ENCODE assay signal across 18 cellular contexts in genomic region chr7:92025260-92025659, GRCh38.
DNase-seq lines count a peak whose midpoint lies in the region; ATAC-seq, FAIRE-seq and TF ChIP-seq lines count a peak whose summit lies in the region.
"Had no signal": no experiment of that assay in that cellular context is flagged by ENCODE, and none has a peak within 500 bp of the region (broad histone marks: within the 10 kb centered on the region; RNA-seq: fewer than 3 reads in every experiment).

No MANE protein-coding gene starts in this region.

- no peaks in the 10 kb centered on the region for H4K20me1 ChIP-seq in keratinocyte (ENCODE audit: control insufficient read depth, extremely low read depth, insufficient read depth, low read length)

- ATAC-seq in HG03039 (IDR thresholded peaks at IDR 0.05; ENCODE audit: unreplicated experiment), result no peak
- ATAC-seq: activated CD8-positive, alpha-beta memory T cell treated with anti-CD3 and anti-CD28 coated beads, Interleukin-2, amount 10 ng/mL, durations not matched to agents 7 days and 5 days; activated naive CD4-positive, alpha-beta T cell treated with anti-CD3 and anti-CD28 coated beads, Interleukin-2, amount 50 U/mL, for 72 hours; heart right ventricle; lower lobe of right lung had no signal

- no peaks in the 10 kb centered on the region for H3K79me2 ChIP-seq in keratinocyte (ENCODE audit: control insufficient read depth, insufficient read depth, low read length)

- H3K4me3 ChIP-seq in AG04449 (ENCODE audit: low read depth, low read length) (no peak overlapping the region), bronchial epithelial cell (ENCODE audit: low read depth, low read length) (no peak overlapping the region), keratinocyte (ENCODE audit: control insufficient read depth in 2 of 3, extremely low read depth in 1 of 3, insufficient read depth in 2 of 3, low read depth in 1 of 3, low read length in 3 of 3) (no peak overlapping the region)
- H3K4me3 ChIP-seq: heart right ventricle, lower lobe of right lung, SJCRH30 had no signal

- no peak for FAIRE-seq in bronchial epithelial cell (lab: Jason Lieb, UNC)
- peak; percentile 44 for FAIRE-seq in keratinocyte (lab: Jason Lieb, UNC)

- peaks cover 12% of the 10 kb centered on the region for H3K4me1 ChIP-seq in keratinocyte (ENCODE audit: control insufficient read depth, extremely low read depth, insufficient read depth, low read length)
- H3K4me1 ChIP-seq: lower lobe of right lung, SJCRH30 had no signal

- H3K27me3 ChIP-seq in bronchial epithelial cell (ENCODE audit: control insufficient read depth, insufficient read depth, low read length) (no peaks in the 10 kb centered on the region), keratinocyte (ENCODE audit: control insufficient read depth, extremely low read depth, insufficient read depth, low read length) (no peaks in the 10 kb centered on the region)
- H3K27me3 ChIP-seq: heart right ventricle, SJCRH30 had no signal

- CTCF ChIA-PET in AG04449 (lab: Yijun Ruan, JAX), result interaction anchor here (1.5 kb wide), 1 partner anchor 24 kb away, joined by 3 read pairs; no protein-coding TSS in a partner anchor

- H2AFZ ChIP-seq in keratinocyte (ENCODE audit: control insufficient read depth, low read length), result no peak overlapping the region

- peak overlapping the region; percentile 32 for H3K4me2 ChIP-seq in keratinocyte (ENCODE audit: control insufficient read depth, extremely low read depth, insufficient read depth, low read depth, low read length)

- H3K36me3 ChIP-seq in bronchial epithelial cell (ENCODE audit: control insufficient read depth, insufficient read depth, low read length) (peaks cover 4% of the 10 kb centered on the region), keratinocyte (ENCODE audit: control insufficient read depth in 2 of 2, extremely low read depth in 1 of 2, insufficient read depth in 2 of 2, low read length in 2 of 2) (peaks cover 0 to 3% of the 10 kb centered on the region in 2 experiments)

- POLR2A ChIA-PET in AG04449 (lab: Yijun Ruan, JAX), result no interaction called here

- no peak overlapping the region for H3K9ac ChIP-seq in keratinocyte (ENCODE audit: control insufficient read depth, extremely low read depth, insufficient read depth, low read length)

- peak overlapping the region; percentile 54 for H3K27ac ChIP-seq in keratinocyte (ENCODE audit: control insufficient read depth, insufficient read depth, low read length)
- H3K27ac ChIP-seq: heart right ventricle, lower lobe of right lung, SJCRH30, WERI-Rb-1 had no signal

- TF ChIP-seq CTCF in AG04449 (IDR thresholded peaks at IDR 0.05; ENCODE audit: insufficient read depth, low read length, missing control alignments) (no peak), bronchial epithelial cell (IDR thresholded peaks at IDR 0.05; ENCODE audit: insufficient read depth, low read length, severe bottlenecking) (no peak), keratinocyte (optimal IDR thresholded peaks at IDR 0.05 in 1 of 3, IDR thresholded peaks at IDR 0.05 in 1 of 3, conservative IDR thresholded peaks at IDR 0.05 in 1 of 3; ENCODE audit: extremely low read depth in 1 of 3, insufficient read depth in 2 of 3, low read length in 3 of 3) (no peak)

- dilution Hi-C loops in keratinocyte (cut with MboI; ENCODE audit: extremely low pct_ligation_motif_present, low sequenced_read_pairs), result no loop called here

- DNase-seq in AG04449 (ENCODE audit: low read depth, low spot score), result peak; percentile 56
- peak; percentile 88 for DNase-seq in LHCN-M2 (ENCODE audit: low read depth)
- DNase-seq in bronchial epithelial cell (ENCODE audit: low read depth), result peak; percentile 93
- peak; percentile 17 for DNase-seq in keratinocyte (ENCODE audit: low read depth, low spot score)
- DNase-seq in NCI-H2107 treated with DMSO at 0.1 percent for 48 hours (lab: John Stamatoyannopoulos, UW; ENCODE audit: unreplicated experiment), result no peak
- no peak for DNase-seq in HuH-7 (ENCODE audit: low spot score)
- no peak for DNase-seq in cortex of kidney (lab: John Stamatoyannopoulos, UW)
- DNase-seq: activated CD8-positive, alpha-beta memory T cell treated with anti-CD3 and anti-CD28 coated beads, Interleukin-2, amount 10 ng/mL, durations not matched to agents 7 days and 5 days; AML-193; heart right ventricle; lower lobe of right lung; NCI-H1694; NCI-H69; SJCRH30; stimulated activated CD4-positive, alpha-beta T cell treated with anti-CD3 and anti-CD28 coated beads, Interleukin-15, amount 100 ng/mL, for 24 hours; WERI-Rb-1 had no signal

- H3K9me3 ChIP-seq in keratinocyte (ENCODE audit: control insufficient read depth, low read depth, low read length), result no peaks in the 10 kb centered on the region
- H3K9me3 ChIP-seq: lower lobe of right lung had no signal

- no peaks in the 10 kb centered on the region for H3K9me1 ChIP-seq in keratinocyte (ENCODE audit: control insufficient read depth, extremely low read depth, insufficient read depth, low read length)

Comparison
In these comparisons a context has a peak if more than half of its experiments do, and no peak if none do; other contexts are left out.
1. DNase-seq: peak in AG04449 (single experiment), LHCN-M2 (single experiment), bronchial epithelial cell (single experiment) and keratinocyte (single experiment); none in NCI-H2107 treated with DMSO at 0.1 percent for 48 hours (single experiment), HuH-7 (single experiment) and cortex of kidney (single experiment).